Comparison of ENCODE assay signal across 18 cellular contexts in the genomic region with DNA sequence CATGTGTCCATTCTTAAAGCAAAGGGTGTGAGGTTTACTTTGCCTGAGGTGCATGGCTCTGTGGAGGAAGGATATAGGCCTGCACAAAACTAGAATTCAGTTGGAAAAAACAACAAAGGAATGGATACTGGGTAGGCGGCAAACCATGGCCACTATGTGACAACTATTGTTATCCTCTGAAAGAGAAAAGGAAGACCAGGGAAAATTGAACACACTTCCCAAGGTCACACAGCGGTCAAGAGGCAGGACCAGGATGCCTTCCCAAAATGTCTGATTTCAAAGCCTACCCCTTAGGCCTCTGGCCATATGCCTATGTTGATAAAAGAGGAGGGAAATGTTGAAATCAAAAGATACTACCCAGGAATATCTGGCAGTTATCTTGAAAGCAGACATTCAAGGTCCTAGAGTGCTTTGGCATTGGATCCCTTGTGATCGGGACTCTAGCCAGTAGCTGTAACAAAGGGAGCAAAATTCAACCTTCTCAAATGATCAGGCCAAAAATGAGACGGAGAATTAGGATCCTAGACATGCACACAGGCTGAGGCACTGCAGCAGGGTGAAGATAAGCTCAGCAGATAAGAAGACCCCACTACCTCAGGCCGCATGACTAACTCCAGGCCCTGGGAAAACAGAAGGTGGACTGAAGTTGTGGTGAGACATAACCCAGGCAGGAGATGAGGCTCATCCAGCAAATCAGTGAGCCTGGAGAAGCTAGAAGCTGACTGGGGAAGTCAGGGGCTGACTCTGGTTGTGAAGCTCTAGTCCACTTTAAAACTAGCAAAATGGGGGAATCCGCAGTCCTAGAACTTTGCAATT.
A peak's percentile ranks its signal among the peaks of the same experiment; 100 is the strongest.
DNase-seq lines count a peak whose midpoint lies in the region; ATAC-seq, FAIRE-seq and TF ChIP-seq lines count a peak whose summit lies in the region.
"Had no signal": no experiment of that assay in that cellular context is flagged by ENCODE, and none has a peak within 500 bp of the region (broad histone marks: within the 10 kb centered on the region; RNA-seq: fewer than 3 reads in every experiment).

No MANE protein-coding gene starts in this region.

- peak overlapping the region; percentile 36; the same call in 1 of the 2 replicates for H3K18ac ChIP-seq in H1 (ENCODE audit: extremely low read depth, low read length)
- peak overlapping the region; percentile 65 for H3K18ac ChIP-seq in mesendoderm (ENCODE audit: low read length)

- H3F3A ChIP-seq in neural progenitor cell (ENCODE audit: low read depth), result peaks cover 9% of the 10 kb centered on the region

- H3K36me3 Mint-ChIP-seq in Calu3 (ENCODE audit: insufficient read depth, unreplicated experiment) (no peaks in the 10 kb centered on the region), neural progenitor cell (no peaks in the 10 kb centered on the region)
- H3K36me3 Mint-ChIP-seq: CD8-positive, alpha-beta memory T cell had no signal

- DNase-seq in right cardiac atrium (peak in 1 of 3 donors; percentile 45), right atrium auricular region (ENCODE audit: low spot score) (no peak), H1 (ENCODE audit: low read depth in 1 of 2, low spot score in 2 of 2) (no peak), mesendoderm (no peak), retina (peak; percentile 3), Calu3 (no peak), neural progenitor cell (ENCODE audit: low spot score) (no peak)
- DNase-seq: 8988T; AML-193; Caco-2; CD8-positive, alpha-beta memory T cell; DMS53; GM23248; H9 had no signal

- POLR2A ChIA-PET in H1 (lab: Charles Lee; ENCODE audit: partially characterized antibody), result no interaction called here

- H3K27ac Mint-ChIP-seq in Calu3 (ENCODE audit: unreplicated experiment) (no peak overlapping the region), neural progenitor cell (no peak overlapping the region)
- H3K27ac Mint-ChIP-seq: CD8-positive, alpha-beta memory T cell had no signal

- no peak overlapping the region for H3K56ac ChIP-seq in H1 (replicated peaks; ENCODE audit: insufficient read length, low read depth, low read length)
- H3K56ac ChIP-seq in mesendoderm (ENCODE audit: low read length), result no peak overlapping the region

- H3K4me3 Mint-ChIP-seq in Calu3 (ENCODE audit: low read depth, unreplicated experiment), result no peak overlapping the region
- H3K4me3 Mint-ChIP-seq in neural progenitor cell, result no peak overlapping the region
- H3K4me3 Mint-ChIP-seq: CD8-positive, alpha-beta memory T cell; H9 had no signal

- H3K79me1 ChIP-seq in H1 (ENCODE audit: low read depth, low read length) (no peaks in the 10 kb centered on the region), mesendoderm (ENCODE audit: low read length) (no peaks in the 10 kb centered on the region)

- no peak overlapping the region for H3K4me3 ChIP-seq in right cardiac atrium (ENCODE audit: low read length)
- H3K4me3 ChIP-seq in right atrium auricular region, result no peak overlapping the region
- no peak overlapping the region for H3K4me3 ChIP-seq in H1 (ENCODE audit: extremely low read depth in 1 of 4, insufficient read depth in 2 of 4, low read depth in 3 of 4, low read length in 4 of 4)
- no peak overlapping the region for H3K4me3 ChIP-seq in mesendoderm (ENCODE audit: low read length)
- H3K4me3 ChIP-seq in neural progenitor cell, result no peak overlapping the region
- H3K4me3 ChIP-seq: BLaER1, GM23248 had no signal

- no peaks in the 10 kb centered on the region for H3K36me3 ChIP-seq in right atrium auricular region
- H3K36me3 ChIP-seq in H1 (ENCODE audit: control insufficient read depth in 2 of 4, insufficient read depth in 4 of 4, low read length in 3 of 4), result no peaks in the 10 kb centered on the region
- H3K36me3 ChIP-seq in mesendoderm (ENCODE audit: control insufficient read depth, insufficient read depth, low read length), result no peaks in the 10 kb centered on the region
- H3K36me3 ChIP-seq in neural progenitor cell, result no peaks in the 10 kb centered on the region
- H3K36me3 ChIP-seq: BLaER1 had no signal

- peak overlapping the region; percentile 78 for H2BK12ac ChIP-seq in H1 (ENCODE audit: low read depth, low read length)

- H2BK20ac ChIP-seq in H1 (ENCODE audit: low read length), result peak overlapping the region; percentile 75; the same call in 1 of the 2 replicates

- H2BK15ac ChIP-seq in H1 (ENCODE audit: low read length) (no peak overlapping the region), mesendoderm (replicated peaks; ENCODE audit: low read depth) (no peak overlapping the region)

- no peak overlapping the region for H3K27ac ChIP-seq in right cardiac atrium (ENCODE audit: low read length)
- no peak overlapping the region for H3K27ac ChIP-seq in right atrium auricular region
- H3K27ac ChIP-seq in H1 (ENCODE audit: low read depth, low read length), result no peak overlapping the region
- no peak overlapping the region for H3K27ac ChIP-seq in mesendoderm (ENCODE audit: low read depth, low read length)
- H3K27ac ChIP-seq in neural progenitor cell, result no peak overlapping the region
- H3K27ac ChIP-seq: BLaER1, GM23248 had no signal

- H2BK5ac ChIP-seq in H1 (ENCODE audit: low read depth, low read length), result peak overlapping the region; percentile 53; the same call in 1 of the 2 replicates
- H2BK5ac ChIP-seq in mesendoderm (ENCODE audit: low read length), result no peak overlapping the region

- H2AK5ac ChIP-seq in H1 (ENCODE audit: low read depth, low read length) (no peak overlapping the region), mesendoderm (ENCODE audit: low read length) (peak overlapping the region; percentile 66)

- H4K5ac ChIP-seq in H1 (ENCODE audit: insufficient read length, low read depth, low read length), result peak overlapping the region; percentile 16
- H4K5ac ChIP-seq in mesendoderm (ENCODE audit: low read length), result no peak overlapping the region

- H3K9me3 ChIP-seq in right cardiac atrium (ENCODE audit: control insufficient read depth, low read length) (no peaks in the 10 kb centered on the region), right atrium auricular region (no peaks in the 10 kb centered on the region), H1 (ENCODE audit: insufficient read depth in 2 of 2, low read depth in 1 of 2, low read length in 1 of 2) (no peaks in the 10 kb centered on the region; a peak in 1 of 4 replicates), neural progenitor cell (ENCODE audit: low read depth) (no peaks in the 10 kb centered on the region)
- H3K9me3 ChIP-seq: BLaER1, Caco-2 had no signal

- H3K27me3 ChIP-seq in right cardiac atrium (ENCODE audit: control insufficient read depth, insufficient read depth), result no peaks in the 10 kb centered on the region
- no peaks in the 10 kb centered on the region for H3K27me3 ChIP-seq in right atrium auricular region
- H3K27me3 ChIP-seq in H1 (replicated peaks in 1 of 4; ENCODE audit: control insufficient read depth in 3 of 4, extremely low read depth in 1 of 4, insufficient read depth in 3 of 4, low read length in 3 of 4), result no peaks in the 10 kb centered on the region
- H3K27me3 ChIP-seq in mesendoderm (ENCODE audit: insufficient read depth, low read length, poor library complexity), result no peaks in the 10 kb centered on the region
- H3K27me3 ChIP-seq in neural progenitor cell, result no peaks in the 10 kb centered on the region
- H3K27me3 ChIP-seq: BLaER1 had no signal

- no peak overlapping the region for H3K9ac ChIP-seq in H1 (replicated peaks in 1 of 4; ENCODE audit: extremely low read depth in 1 of 4, low read depth in 3 of 4, low read length in 3 of 4)
- no peak overlapping the region for H3K9ac ChIP-seq in mesendoderm (ENCODE audit: low read length)
- no peak overlapping the region for H3K9ac ChIP-seq in neural progenitor cell
- H3K9ac ChIP-seq: BLaER1, GM23248 had no signal

- no peak for TF ChIP-seq EP300 in H1 (IDR thresholded peaks at IDR 0.05; ENCODE audit: borderline replicate concordance in 1 of 2, low read depth in 2 of 2, low read length in 2 of 2)

- peak overlapping the region; percentile 8 for H2BK120ac ChIP-seq in H1 (replicated peaks; ENCODE audit: low read depth, low read length)
- H2BK120ac ChIP-seq in mesendoderm (ENCODE audit: low read depth, low read length), result no peak overlapping the region

- CTCF ChIA-PET in H1 (lab: Charles Lee; ENCODE audit: partially characterized antibody), result no interaction called here
- CTCF ChIA-PET in Calu3 (lab: Charles Lee), result no interaction called here

- no peak overlapping the region for H2AFZ ChIP-seq in H1 (ENCODE audit: low read length)
- H2AFZ ChIP-seq in neural progenitor cell (replicated peaks), result no peak overlapping the region
- H2AFZ ChIP-seq: GM23248 had no signal

- no peak for TF ChIP-seq POLR2A in H1 (IDR thresholded peaks at IDR 0.05; ENCODE audit: control extremely low read depth in 1 of 2, low read depth in 2 of 2, low read length in 2 of 2)

- H3K4ac ChIP-seq in H1 (replicated peaks; ENCODE audit: insufficient read length, low read depth, low read length), result no peak overlapping the region
- no peak overlapping the region for H3K4ac ChIP-seq in mesendoderm (ENCODE audit: low read depth, low read length)

- no peaks in the 10 kb centered on the region for H3K23me2 ChIP-seq in H1 (ENCODE audit: low read depth, low read length)

- no peaks in the 10 kb centered on the region for H4K20me1 ChIP-seq in H1 (replicated peaks in 1 of 2; ENCODE audit: control insufficient read depth in 1 of 2, insufficient read depth in 2 of 2, low read length in 2 of 2)
- H4K20me1 ChIP-seq in neural progenitor cell (ENCODE audit: low read depth), result no peaks in the 10 kb centered on the region
- H4K20me1 ChIP-seq: BLaER1 had no signal

- TF ChIP-seq CTCF in right atrium auricular region (IDR thresholded peaks at IDR 0.05) (no peak), H1 (IDR thresholded peaks at IDR 0.05; ENCODE audit: control extremely low read depth in 1 of 3, insufficient read depth in 1 of 3, low read depth in 1 of 3, low read length in 3 of 3) (no peak), Calu3 (IDR thresholded peaks at IDR 0.05; ENCODE audit: unreplicated experiment) (no peak), neural progenitor cell (IDR thresholded peaks at IDR 0.05) (no peak)

- 64% methylated on average over 6 of the region's 6 CpGs for WGBS in right cardiac atrium
- 95% methylated on average over 6 of the region's 6 CpGs; no CpG with 5 or more reads in 1 of the 2 experiments for WGBS in H1 (ENCODE audit: extremely low coverage in 1 of 2, insufficient coverage in 1 of 2, insufficient read length in 1 of 2, insufficient replicate concordance in 2 of 2, low coverage in 1 of 2, low lambda C conversion rate in 2 of 2, missing lambda C conversion rate in 1 of 2), 2 experiments
- no CpG with 5 or more reads among the region's 6 CpGs for WGBS in mesendoderm (ENCODE audit: extremely low coverage, insufficient coverage, low lambda C conversion rate)

- ATAC-seq in right cardiac atrium (peak; percentile 70 to 85), GM21367 (IDR thresholded peaks at IDR 0.05; ENCODE audit: unreplicated experiment) (no peak)

- H3K27me3 Mint-ChIP-seq in Calu3 (ENCODE audit: unreplicated experiment), result no peaks in the 10 kb centered on the region
- H3K27me3 Mint-ChIP-seq in neural progenitor cell (ENCODE audit: insufficient read depth, low read depth), result no peaks in the 10 kb centered on the region

- H3K9me3 Mint-ChIP-seq in Calu3 (ENCODE audit: low read depth, unreplicated experiment), result no peaks in the 10 kb centered on the region
- no peaks in the 10 kb centered on the region for H3K9me3 Mint-ChIP-seq in neural progenitor cell
- H3K9me3 Mint-ChIP-seq: CD8-positive, alpha-beta memory T cell; H9 had no signal

- intact Hi-C loops in right cardiac atrium (cut with DNase I), result no loop called here
- intact Hi-C loops in Calu3 (cut with micrococcal nuclease; ENCODE audit: unreplicated experiment), result no loop called here

- H3K4me1 ChIP-seq in right cardiac atrium (ENCODE audit: control insufficient read depth, insufficient read depth, low read length) (peaks cover 2% of the 10 kb centered on the region), right atrium auricular region (peaks cover 0 to 4% of the 10 kb centered on the region in 2 donors), H1 (replicated peaks in 1 of 4; ENCODE audit: control insufficient read depth in 3 of 4, insufficient read depth in 4 of 4, low read length in 3 of 4) (peaks cover 0 to 12% (median 8%) of the 10 kb centered on the region in 4 experiments; a peak in 3 of 7 replicates), mesendoderm (ENCODE audit: control insufficient read depth, low read depth, low read length) (peaks cover 4% of the 10 kb centered on the region), neural progenitor cell (peaks cover 23% of the 10 kb centered on the region)
- H3K4me1 ChIP-seq: Caco-2 had no signal

- peak overlapping the region; percentile 46 for H4K91ac ChIP-seq in H1 (replicated peaks; ENCODE audit: insufficient read length, low read length)

- H4K8ac ChIP-seq in H1 (ENCODE audit: extremely low read depth, insufficient read depth, low read length) (no peak overlapping the region), mesendoderm (ENCODE audit: low read depth, low read length) (no peak overlapping the region)

- no TSS peak for BruUV-seq in Calu3 (replicated peaks; lab: Mats Ljungman, UMichigan)

- no peak for FAIRE-seq in H1 (lab: Jason Lieb, UNC)
- FAIRE-seq: GM18507, HTR-8/SVneo had no signal

- H3K4me2 ChIP-seq in H1 (ENCODE audit: insufficient read depth in 1 of 2, low read depth in 2 of 2, low read length in 2 of 2), result no peak overlapping the region
- no peak overlapping the region for H3K4me2 ChIP-seq in mesendoderm (ENCODE audit: low read length)
- H3K4me2 ChIP-seq in neural progenitor cell, result no peak overlapping the region
- H3K4me2 ChIP-seq: BLaER1 had no signal

- H3K23ac ChIP-seq in H1 (ENCODE audit: insufficient read length) (no peak overlapping the region), mesendoderm (ENCODE audit: low read length) (no peak overlapping the region)

- no peak overlapping the region for H3K14ac ChIP-seq in H1 (ENCODE audit: insufficient read length)

- TF ChIP-seq RAD21 in H1 (IDR thresholded peaks at IDR 0.05 in 1 of 2, conservative IDR thresholded peaks at IDR 0.05 in 1 of 2; ENCODE audit: low read depth in 2 of 2, low read length in 2 of 2), result no peak

- H3K79me2 ChIP-seq in H1 (ENCODE audit: control insufficient read depth in 1 of 2, insufficient read depth in 2 of 2, low read length in 2 of 2) (no peaks in the 10 kb centered on the region), mesendoderm (ENCODE audit: control insufficient read depth, insufficient read depth, low read length) (no peaks in the 10 kb centered on the region), neural progenitor cell (ENCODE audit: low read depth) (no peaks in the 10 kb centered on the region)

- H3K4me1 Mint-ChIP-seq in Calu3 (ENCODE audit: low read depth, unreplicated experiment) (no peaks in the 10 kb centered on the region), neural progenitor cell (peaks cover 43% of the 10 kb centered on the region)
- H3K4me1 Mint-ChIP-seq: CD8-positive, alpha-beta memory T cell had no signal
